Comparison of ENCODE assay signal across 8 cellular contexts in the genomic region with DNA sequence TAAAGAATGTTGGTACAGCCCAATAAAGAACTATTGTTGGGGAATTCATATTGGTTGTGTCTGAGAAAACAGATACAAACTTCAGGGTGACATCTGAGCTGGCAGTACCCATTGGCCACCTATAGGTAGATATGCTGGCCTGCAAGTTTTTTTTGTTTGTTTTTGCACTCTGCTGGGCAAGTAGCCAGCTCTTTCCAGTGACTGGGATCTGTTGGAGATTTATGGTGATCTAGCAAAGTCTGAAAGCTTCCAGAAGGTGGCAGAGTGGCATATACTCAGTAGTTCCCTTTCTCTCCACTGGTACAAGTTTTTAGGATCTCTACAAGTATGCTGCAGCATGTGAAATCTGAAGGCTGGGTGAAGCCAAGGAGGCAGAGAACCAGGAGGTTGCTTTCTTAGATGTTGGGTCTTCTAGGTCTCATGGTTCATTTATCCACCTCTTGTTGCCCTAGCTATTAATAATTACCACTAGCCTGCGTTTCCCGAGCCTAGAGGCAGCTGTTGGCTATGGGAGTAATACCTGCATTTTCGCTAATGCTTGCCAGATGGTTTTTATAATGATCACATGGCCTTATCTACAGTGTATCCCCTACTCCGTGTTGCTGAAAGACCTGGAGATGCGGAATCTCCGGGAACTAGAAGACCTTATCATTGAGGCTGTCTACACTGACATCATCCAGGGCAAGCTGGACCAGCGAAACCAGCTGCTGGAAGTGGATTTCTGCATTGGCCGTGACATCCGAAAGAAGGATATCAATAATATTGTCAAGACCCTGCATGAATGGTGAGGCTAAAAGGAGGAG. TPM values are rescaled to one million over a fixed set of nuclear protein-coding genes. Genes with fewer than 3 reads are reported as not detected.
DNase-seq lines count a peak whose midpoint lies in the region; ATAC-seq, FAIRE-seq and TF ChIP-seq lines count a peak whose summit lies in the region.

No MANE protein-coding gene starts in this region.

- no peak for TF ChIP-seq POLR2A in adrenal gland (IDR thresholded peaks at IDR 0.05)
- no peak for TF ChIP-seq POLR2A in GM12891 (IDR thresholded peaks at IDR 0.05; ENCODE audit: low read depth, low read length)

- H3K4me1 Mint-ChIP-seq in activated naive CD8-positive, alpha-beta T cell treated with anti-CD3 and anti-CD28 coated beads for 36 hours: no peaks in the 10 kb centered on the region

- H3K4me3 Mint-ChIP-seq in activated naive CD8-positive, alpha-beta T cell treated with anti-CD3 and anti-CD28 coated beads for 36 hours: no peak overlapping the region

- H3K36me3 ChIP-seq in adrenal gland (replicated peaks in 1 of 2) (peaks cover 0 to 42% of the 10 kb centered on the region in 2 donors), left lung (peaks cover 0 to 93% of the 10 kb centered on the region in 2 donors)

- H3K27ac Mint-ChIP-seq in activated naive CD8-positive, alpha-beta T cell treated with anti-CD3 and anti-CD28 coated beads for 36 hours: no peak overlapping the region

- H3K4me1 ChIP-seq in adrenal gland (replicated peaks in 1 of 2): peaks cover 15 to 37% of the 10 kb centered on the region in 2 donors
- no peaks in the 10 kb centered on the region for H3K4me1 ChIP-seq in left lung

- TF ChIP-seq CTCF in adrenal gland (IDR thresholded peaks at IDR 0.05): peak; percentile 39 to 68 (median 50)
- TF ChIP-seq CTCF in left lung (IDR thresholded peaks at IDR 0.05): peak in 1 of 2 donors; percentile 12

- H3K9me3 ChIP-seq in adrenal gland (replicated peaks in 1 of 3) (no peaks in the 10 kb centered on the region), left lung (no peaks in the 10 kb centered on the region)

- H3K27me3 ChIP-seq in adrenal gland (no peaks in the 10 kb centered on the region), left lung (no peaks in the 10 kb centered on the region)

- H3K27ac ChIP-seq in adrenal gland: peak overlapping the region in 3 of 5 donors; percentile 1 to 80 (median 43)
- no peak overlapping the region for H3K27ac ChIP-seq in left lung

- ATAC-seq in left lung: peak; percentile 68
- no peak for ATAC-seq in HG02763 (IDR thresholded peaks at IDR 0.05; ENCODE audit: unreplicated experiment)

- FAIRE-seq in GM12891 (lab: Jason Lieb, UNC): no peak

- intact Hi-C loops in adrenal gland (cut with DNase I): no loop called here
- intact Hi-C loops in left lung (cut with DNase I): no loop called here

- DNase-seq in DMS 273 treated with DMSO at 0.1 percent for 48 hours (lab: John Stamatoyannopoulos, UW): peak; percentile 62
- DNase-seq in Kasumi-1 (lab: John Stamatoyannopoulos, UW): peak; percentile 27 to 47
- DNase-seq in adrenal gland: peak; percentile 79 to 90 (median 84)
- DNase-seq in left lung: no peak
- DNase-seq in activated naive CD8-positive, alpha-beta T cell treated with anti-CD3 and anti-CD28 coated beads for 36 hours: no peak
- DNase-seq in putamen (ENCODE audit: low spot score): no peak
- no peak for DNase-seq in GM12891 (ENCODE audit: insufficient read length, low spot score)

- H3K4me3 ChIP-seq in adrenal gland (no peak overlapping the region), left lung (no peak overlapping the region)

- H3K36me3 Mint-ChIP-seq in activated naive CD8-positive, alpha-beta T cell treated with anti-CD3 and anti-CD28 coated beads for 36 hours: peaks cover 8% of the 10 kb centered on the region

- 80 to 88% (median 86%) methylated on average over 9 of the region's 9 CpGs for WGBS in adrenal gland, 4 donors

- no peaks in the 10 kb centered on the region for H3K9me3 Mint-ChIP-seq in activated naive CD8-positive, alpha-beta T cell treated with anti-CD3 and anti-CD28 coated beads for 36 hours

- no peaks in the 10 kb centered on the region for H3K27me3 Mint-ChIP-seq in activated naive CD8-positive, alpha-beta T cell treated with anti-CD3 and anti-CD28 coated beads for 36 hours

TF ChIP-seq in GM12891, 5 proteins besides CTCF, POLR2A, EP300 and RAD21:
- no peak for TF ChIP-seq TAF1 (IDR thresholded peaks at IDR 0.05; ENCODE audit: low read depth, low read length)
- no peak for TF ChIP-seq PAX5 (IDR thresholded peaks at IDR 0.05; ENCODE audit: insufficient read depth, low read length, severe bottlenecking)
- no peak for TF ChIP-seq SPI1 (IDR thresholded peaks at IDR 0.05; ENCODE audit: low read depth, low read length)
- no peak for TF ChIP-seq POLR2AphosphoS5 (IDR thresholded peaks at IDR 0.05; ENCODE audit: low read depth, low read length)
- no peak for TF ChIP-seq POU2F2 (IDR thresholded peaks at IDR 0.05; ENCODE audit: low read depth, low read length)

RNA-seq across cellular contexts. Expression of gene COPS7B, which starts 9.5 kb away (rescaled TPM):
- 10 to 100 TPM; 20.8 to 48.6 (median 33.7) TPM for total RNA-seq in adrenal gland
- 10 to 100 TPM; 33.9 to 44.7 (median 41.3) TPM for polyA plus RNA-seq in adrenal gland
- 10 to 100 TPM; 26.0 to 26.6 TPM for total RNA-seq in left lung
- 10 to 100 TPM; 50.2 to 55.2 TPM for total RNA-seq in activated naive CD8-positive, alpha-beta T cell treated with anti-CD3 and anti-CD28 coated beads for 36 hours
- polyA plus RNA-seq in GM12891 (2012; ENCODE audit: low read depth, missing spikeins): 26.6 TPM

RNA-seq across cellular contexts. Expression of gene PDE6D, which starts 14.6 kb away (rescaled TPM):
- total RNA-seq in adrenal gland: 10 to 100 TPM; 33.0 to 65.3 (median 43.1) TPM
- 10 to 100 TPM; 27.5 to 47.2 (median 40.5) TPM for polyA plus RNA-seq in adrenal gland
- total RNA-seq in left lung: 10 to 100 TPM; 19.7 to 20.0 TPM
- 10 to 100 TPM; 23.6 to 26.4 TPM for total RNA-seq in activated naive CD8-positive, alpha-beta T cell treated with anti-CD3 and anti-CD28 coated beads for 36 hours
- polyA plus RNA-seq in GM12891 (2012; ENCODE audit: low read depth, missing spikeins): 27.9 TPM

Comparison
In these comparisons a context has a peak if more than half of its experiments do, and no peak if none do; other contexts are left out.
1. DNase-seq: peak in DMS 273 treated with DMSO at 0.1 percent for 48 hours (single experiment), Kasumi-1 (2 of 2) and adrenal gland (7 of 7); none in left lung (0 of 2), activated naive CD8-positive, alpha-beta T cell treated with anti-CD3 and anti-CD28 coated beads for 36 hours (single experiment), putamen (single experiment) and GM12891 (single experiment).
2. H3K27ac ChIP-seq: peak in adrenal gland (3 of 5); none in left lung (0 of 2).